ENCODE assay signal across 22 cellular contexts in genomic region chr4:3775011-3775410, GRCh38. TPM values are rescaled to one million over a fixed set of nuclear protein-coding genes. Genes with fewer than 3 reads are reported as not detected.
DNase-seq lines count a peak whose midpoint lies in the region; ATAC-seq, FAIRE-seq and TF ChIP-seq lines count a peak whose summit lies in the region.
"Had no signal": no experiment of that assay in that cellular context is flagged by ENCODE, and none has a peak within 500 bp of the region (broad histone marks: within the 10 kb centered on the region; RNA-seq: fewer than 3 reads in every experiment).

No MANE protein-coding gene starts in this region.

- H3K27me3 ChIP-seq in HepG2 (ENCODE audit: control insufficient read depth in 1 of 2, insufficient read depth in 2 of 2, low read length in 2 of 2) (peaks cover 0 to 7% of the 10 kb centered on the region in 2 experiments; a peak in 1 of 5 replicates), right lobe of liver (no peaks in the 10 kb centered on the region), astrocyte (ENCODE audit: insufficient read depth, low read length) (peaks cover 16% of the 10 kb centered on the region), tibial artery (peaks cover 0 to 2% of the 10 kb centered on the region in 2 donors)
- H3K27me3 ChIP-seq: BE2C had no signal

- no peaks in the 10 kb centered on the region for H3K4me1 Mint-ChIP-seq in astrocyte (ENCODE audit: low read depth, unreplicated experiment)
- H3K4me1 Mint-ChIP-seq: CD4-positive, CD25-positive, alpha-beta regulatory T cell; CD8-positive, alpha-beta memory T cell had no signal

- TF ChIP-seq CTCF in HepG2 (CRISPR knock-in tag; IDR thresholded peaks at IDR 0.05) (no peak), right lobe of liver (IDR thresholded peaks at IDR 0.05) (no peak), astrocyte (IDR thresholded peaks at IDR 0.05; ENCODE audit: insufficient read depth, low read depth, low read length) (no peak), tibial artery (IDR thresholded peaks at IDR 0.05) (no peak)

- BruUV-seq in HepG2 (replicated peaks; lab: Mats Ljungman, UMichigan): no TSS peak

- POLR2A ChIA-PET in HepG2 (lab: Yijun Ruan, JAX): interaction anchor here (1.9 kb wide), 1 partner anchor 10 kb away, joined by 4 read pairs; no protein-coding TSS in a partner anchor

- no peak overlapping the region for H3K9ac ChIP-seq in HepG2 (ENCODE audit: insufficient read depth, low read depth, low read length)
- no peak overlapping the region for H3K9ac ChIP-seq in astrocyte (ENCODE audit: low read length)

- H3K4me2 ChIP-seq in HepG2 (ENCODE audit: low read depth, low read length) (peak overlapping the region; percentile 8; the same call in 1 of the 2 replicates), astrocyte (ENCODE audit: low read length) (no peak overlapping the region)

- DNase-seq in HepG2 (ENCODE audit: low spot score) (no peak), right lobe of liver (no peak), NCI-H1092 treated with DMSO at 0.1 percent for 48 hours (lab: John Stamatoyannopoulos, UW) (peak; percentile 59), astrocyte (ENCODE audit: low read depth) (no peak), tibial artery (no peak), anterior cingulate cortex (lab: John Stamatoyannopoulos, UW) (no peak)
- DNase-seq: ACHN; BE2C; C1 segment of cervical spinal cord; CD4-positive, CD25-positive, alpha-beta regulatory T cell; CD8-positive, alpha-beta memory T cell; DMS153; DMS79; GDM1; GOT3; H7; HFFc6 had no signal

- TF ChIP-seq POLR2A in HepG2 (IDR thresholded peaks at IDR 0.05; ENCODE audit: insufficient read depth in 1 of 2, low read depth in 2 of 2, low read length in 2 of 2) (no peak), right lobe of liver (IDR thresholded peaks at IDR 0.05) (no peak)

- TF ChIP-seq RAD21 in HepG2 (CRISPR knock-in tag; IDR thresholded peaks at IDR 0.05): no peak

- H2AFZ ChIP-seq in HepG2 (ENCODE audit: low read length) (no peak overlapping the region), astrocyte (ENCODE audit: low read depth, low read length) (no peak overlapping the region)

- H3K4me3 Mint-ChIP-seq in astrocyte (ENCODE audit: unreplicated experiment): peak overlapping the region; percentile 37
- H3K4me3 Mint-ChIP-seq: CD4-positive, CD25-positive, alpha-beta regulatory T cell; CD8-positive, alpha-beta memory T cell; HFFc6 had no signal

- CTCF ChIA-PET in HepG2 (lab: Yijun Ruan, JAX; ENCODE audit: low intra/inter-chr PET ratio, low total read pairs): no interaction called here

- no peak overlapping the region for H3K27ac Mint-ChIP-seq in astrocyte (ENCODE audit: unreplicated experiment)
- H3K27ac Mint-ChIP-seq: CD4-positive, CD25-positive, alpha-beta regulatory T cell; CD8-positive, alpha-beta memory T cell; HFFc6 had no signal

- H3K4me3 ChIP-seq in HepG2 (replicated peaks in 1 of 3; ENCODE audit: insufficient read depth in 1 of 3, low read depth in 2 of 3, low read length in 3 of 3) (no peak overlapping the region), right lobe of liver (no peak overlapping the region), astrocyte (ENCODE audit: insufficient read depth, low read depth, low read length) (no peak overlapping the region), tibial artery (no peak overlapping the region)

- no peaks in the 10 kb centered on the region for H3K9me3 ChIP-seq in HepG2 (ENCODE audit: low read length)
- no peaks in the 10 kb centered on the region for H3K9me3 ChIP-seq in right lobe of liver
- no peaks in the 10 kb centered on the region for H3K9me3 ChIP-seq in astrocyte (ENCODE audit: insufficient read depth, low read depth, low read length)
- peaks cover 0 to 4% (median 0%) of the 10 kb centered on the region in 3 donors for H3K9me3 ChIP-seq in tibial artery
- H3K9me3 ChIP-seq: BE2C had no signal

- no peak for ATAC-seq in HepG2
- ATAC-seq in right lobe of liver: no peak
- ATAC-seq in HG02938 (IDR thresholded peaks at IDR 0.05; ENCODE audit: unreplicated experiment): no peak
- ATAC-seq: HCT116 had no signal

- H3K27ac ChIP-seq in HepG2 (ENCODE audit: extremely low read length, insufficient read depth, low read length) (no peak overlapping the region), right lobe of liver (no peak overlapping the region), astrocyte (ENCODE audit: low read depth, low read length) (no peak overlapping the region), tibial artery (no peak overlapping the region)

- H4K20me1 ChIP-seq in HepG2 (ENCODE audit: insufficient read depth, low read length): no peaks in the 10 kb centered on the region
- no peaks in the 10 kb centered on the region for H4K20me1 ChIP-seq in astrocyte (ENCODE audit: insufficient read depth, low read length)

- H3K4me1 ChIP-seq in HepG2 (ENCODE audit: insufficient read depth, low read length) (peaks cover 85% of the 10 kb centered on the region), right lobe of liver (no peaks in the 10 kb centered on the region), astrocyte (ENCODE audit: insufficient read depth, low read length) (no peaks in the 10 kb centered on the region), tibial artery (peaks cover 6 to 33% (median 19%) of the 10 kb centered on the region in 4 donors)

- TF ChIP-seq EP300 in HepG2 (IDR thresholded peaks at IDR 0.05; ENCODE audit: low read depth in 2 of 2, low read length in 2 of 2) (no peak), HepG2 (CRISPR knock-in tag; IDR thresholded peaks at IDR 0.05; ENCODE audit: borderline replicate concordance) (no peak)

- H3K9me3 Mint-ChIP-seq in astrocyte (ENCODE audit: unreplicated experiment): no peaks in the 10 kb centered on the region
- H3K9me3 Mint-ChIP-seq: HFFc6 had no signal

- no peaks in the 10 kb centered on the region for H3K36me3 Mint-ChIP-seq in astrocyte (ENCODE audit: low read depth, unreplicated experiment)
- H3K36me3 Mint-ChIP-seq: CD4-positive, CD25-positive, alpha-beta regulatory T cell; CD8-positive, alpha-beta memory T cell had no signal

- in situ Hi-C loops in HepG2 (cut with HindIII; ENCODE audit: extremely low pct_ligation_motif_present, low pct_unique_long_range_greater_than_20kb): no loop called here

- no peak for FAIRE-seq in HepG2 (lab: Jason Lieb, UNC)
- FAIRE-seq in astrocyte (lab: Jason Lieb, UNC): no peak
- FAIRE-seq: A204.1, GM12892, GM18507 had no signal

- H3K79me2 ChIP-seq in HepG2 (ENCODE audit: insufficient read depth, low read length): no peaks in the 10 kb centered on the region
- no peaks in the 10 kb centered on the region for H3K79me2 ChIP-seq in astrocyte (ENCODE audit: insufficient read depth, low read length)

- intact Hi-C loops in HepG2 (cut with micrococcal nuclease; ENCODE audit: unreplicated experiment): no loop called here
- intact Hi-C loops in right lobe of liver (cut with DNase I): no loop called here
- intact Hi-C loops in tibial artery (cut with DNase I; ENCODE audit: low total_unique reads): no loop called here

- H3K36me3 ChIP-seq in HepG2 (replicated peaks in 1 of 2; ENCODE audit: control insufficient read depth in 1 of 2, insufficient read depth in 2 of 2, low read length in 2 of 2) (no peaks in the 10 kb centered on the region), right lobe of liver (no peaks in the 10 kb centered on the region), astrocyte (ENCODE audit: insufficient read depth, low read length) (no peaks in the 10 kb centered on the region), tibial artery (no peaks in the 10 kb centered on the region)
- H3K36me3 ChIP-seq: BE2C had no signal

- WGBS in HepG2 (ENCODE audit: low lambda C conversion rate): 44% methylated on average over 13 of the region's 15 CpGs
- WGBS in right lobe of liver (ENCODE audit: insufficient coverage, low coverage, low lambda C conversion rate, missing lambda C conversion rate): 23% methylated on average over 6 of the region's 15 CpGs

- H3K27me3 Mint-ChIP-seq in astrocyte (ENCODE audit: low read depth, unreplicated experiment): peaks cover 55% of the 10 kb centered on the region

TF ChIP-seq in HepG2, 621 proteins besides CTCF, POLR2A, EP300 and RAD21 (continues in another document):
- TF ChIP-seq SP140L (CRISPR knock-in tag; IDR thresholded peaks at IDR 0.05; ENCODE audit: borderline replicate concordance) (no peak), TIGD3 (CRISPR knock-in tag; IDR thresholded peaks at IDR 0.05; ENCODE audit: borderline replicate concordance) (no peak)

RNA-seq across cellular contexts. Expression of gene ADRA2C, which starts 8.8 kb away (rescaled TPM):
- 43.8 and 69.7 TPM in 2 replicates for total RNA-seq in HepG2 (2016; rRNA removed; fragmentation: Illumina TruSeq; extraction: Trizol)
- total RNA-seq in HepG2 (2016; cell fraction: cytosol; rRNA removed; fragmentation: Illumina TruSeq; extraction: Trizol; ENCODE audit: low read depth): 39.5 and 40.6 TPM in 2 replicates
- total RNA-seq in HepG2 (2016; cell fraction: insoluble cytoplasmic fraction; rRNA removed; fragmentation: Illumina TruSeq; extraction: Trizol): 45.3 and 69.6 TPM in 2 replicates
- 83.4 and 93.4 TPM in 2 replicates for total RNA-seq in HepG2 (2016; cell fraction: membrane; rRNA removed; fragmentation: Illumina TruSeq; extraction: Trizol)
- 32.1 and 42.6 TPM in 2 replicates for total RNA-seq in HepG2 (2016; cell fraction: nucleus; rRNA removed; fragmentation: Illumina TruSeq; extraction: Trizol)
- polyA plus RNA-seq in HepG2 (2011; rRNA removed): 15.4 and 23.1 TPM in 2 replicates
- polyA plus RNA-seq in HepG2 (2011; cell fraction: cytosol; rRNA removed): 20.0 and 39.6 TPM in 2 replicates
- 34.6 and 44.2 TPM in 2 replicates for polyA plus RNA-seq in HepG2 (2011; cell fraction: nucleus; rRNA removed)
- polyA plus RNA-seq in HepG2 (2012): 13.5 and 14.6 TPM in 2 replicates
- 40.9 and 41.6 TPM in 2 replicates for polyA plus RNA-seq in HepG2 (2016; cell fraction: cytosol; fragmentation: Illumina TruSeq; extraction: Trizol; ENCODE audit: low read depth)
- polyA plus RNA-seq in HepG2 (2016; cell fraction: insoluble cytoplasmic fraction; fragmentation: Illumina TruSeq; extraction: Trizol; ENCODE audit: low read depth): 48.4 and 52.4 TPM in 2 replicates
- 74.1 and 77.9 TPM in 2 replicates for polyA plus RNA-seq in HepG2 (2016; cell fraction: membrane; fragmentation: Illumina TruSeq; extraction: Trizol; ENCODE audit: low read depth)
- 63.0 and 70.2 TPM in 2 replicates for polyA plus RNA-seq in HepG2 (2016; cell fraction: nucleus; fragmentation: Illumina TruSeq; extraction: Trizol; ENCODE audit: insufficient read depth, low read depth)
- 0.07 and 154 TPM in 2 replicates for polyA minus RNA-seq in HepG2 (2011; rRNA and poly(A)+ RNA removed; ENCODE audit: low replicate concordance)
- polyA minus RNA-seq in HepG2 (2011; cell fraction: cytosol; rRNA and poly(A)+ RNA removed): 31.1 and 39.3 TPM in 2 replicates
- 9.3 and 10.7 TPM in 2 replicates for polyA minus RNA-seq in HepG2 (2011; cell fraction: nucleus; rRNA and poly(A)+ RNA removed)
- under 1 TPM in 5 of 6 experiments, not detected in 1; 0.17 to 0.81 (median 0.65) TPM for total RNA-seq in right lobe of liver
- 3.2 and 4.2 TPM in 2 replicates for total RNA-seq in astrocyte
- total RNA-seq: CD4-positive, CD25-positive, alpha-beta regulatory T cell; CD8-positive, alpha-beta memory T cell had no signal
- polyA plus RNA-seq: CD4-positive, CD25-positive, alpha-beta regulatory T cell; CD8-positive, alpha-beta memory T cell had no signal
